ENCODE assay signal across 8 cellular contexts in genomic region chr17:27332052-27332403, GRCh38. TPM values are rescaled to one million over a fixed set of nuclear protein-coding genes. Genes with fewer than 3 reads are reported as not detected.
A peak's percentile ranks its signal among the peaks of the same experiment; 100 is the strongest.
DNase-seq lines count a peak whose midpoint lies in the region; ATAC-seq and TF ChIP-seq lines count a peak whose summit lies in the region.

No MANE protein-coding gene starts in this region.

- H3K36me3 ChIP-seq in CD8-positive, alpha-beta T cell (ENCODE audit: insufficient read depth, low read length), result no peaks in the 10 kb centered on the region
- H3K36me3 ChIP-seq in OCI-LY7 (ENCODE audit: insufficient read depth, low read length), result no peaks in the 10 kb centered on the region

- no peak for ATAC-seq in CD8-positive, alpha-beta T cell
- no peak for ATAC-seq in effector memory CD8-positive, alpha-beta T cell (replicated peaks)

- no TSS peak for BruUV-seq in OCI-LY7 (replicated peaks; lab: Mats Ljungman, UMichigan)

- no peaks in the 10 kb centered on the region for H3K9me3 Mint-ChIP-seq in CD8-positive, alpha-beta T cell
- no peaks in the 10 kb centered on the region for H3K9me3 Mint-ChIP-seq in effector memory CD8-positive, alpha-beta T cell
- H3K9me3 Mint-ChIP-seq in osteocyte (ENCODE audit: unreplicated experiment), result no peaks in the 10 kb centered on the region

- H2AFZ ChIP-seq in OCI-LY7 (ENCODE audit: low read length), result peak overlapping the region; percentile 93; the same call in 1 of the 2 replicates

- H3K9me3 ChIP-seq in CD8-positive, alpha-beta T cell (ENCODE audit: low read length), result no peaks in the 10 kb centered on the region
- H3K9me3 ChIP-seq in OCI-LY7 (ENCODE audit: low read length), result no peaks in the 10 kb centered on the region

- H3K79me2 ChIP-seq in OCI-LY7 (ENCODE audit: insufficient read depth, low read depth, low read length), result no peaks in the 10 kb centered on the region

- peak overlapping the region; percentile 79 for H3K4me3 Mint-ChIP-seq in CD8-positive, alpha-beta T cell
- peak overlapping the region; percentile 81 to 82 for H3K4me3 Mint-ChIP-seq in effector memory CD8-positive, alpha-beta T cell
- H3K4me3 Mint-ChIP-seq in osteocyte (ENCODE audit: unreplicated experiment), result peak overlapping the region; percentile 69

- POLR2A ChIA-PET in CD8-positive, alpha-beta T cell (lab: Charles Lee), result interaction anchor here (1.6 kb wide), 1 partner anchor 37 kb away, joined by 9 read pairs; the partner anchor contains the start of gene WSB1
- POLR2A ChIA-PET in OCI-LY7 (lab: Charles Lee), result interaction anchor here (0.7 kb wide), 1 partner anchor 96 kb away, joined by 3 read pairs; no protein-coding TSS in a partner anchor

- H3K36me3 Mint-ChIP-seq in CD8-positive, alpha-beta T cell, result no peaks in the 10 kb centered on the region
- H3K36me3 Mint-ChIP-seq in effector memory CD8-positive, alpha-beta T cell (ENCODE audit: insufficient read depth), result no peaks in the 10 kb centered on the region
- H3K36me3 Mint-ChIP-seq in osteocyte (ENCODE audit: unreplicated experiment), result no peaks in the 10 kb centered on the region

- H3K4me3 ChIP-seq in CD8-positive, alpha-beta T cell (ENCODE audit: low read depth, low read length), result no peak overlapping the region
- H3K4me3 ChIP-seq in OCI-LY7 (ENCODE audit: low read depth, low read length, poor library complexity, severe bottlenecking), result no peak overlapping the region

- no peaks in the 10 kb centered on the region for H4K20me1 ChIP-seq in OCI-LY7 (ENCODE audit: insufficient read depth, low read length)

- no peak for TF ChIP-seq CTCF in CD8-positive, alpha-beta T cell (IDR thresholded peaks at IDR 0.05)
- TF ChIP-seq CTCF in OCI-LY7 (conservative IDR thresholded peaks at IDR 0.05; ENCODE audit: low read length) (no peak), osteocyte (IDR thresholded peaks at IDR 0.05) (no peak)

- no peaks in the 10 kb centered on the region for H3K27me3 Mint-ChIP-seq in CD8-positive, alpha-beta T cell (ENCODE audit: low read depth)
- no peaks in the 10 kb centered on the region for H3K27me3 Mint-ChIP-seq in effector memory CD8-positive, alpha-beta T cell
- H3K27me3 Mint-ChIP-seq in osteocyte (ENCODE audit: unreplicated experiment), result no peaks in the 10 kb centered on the region

- H3K4me1 ChIP-seq in CD8-positive, alpha-beta T cell (ENCODE audit: insufficient read depth, low read length), result peaks cover 13% of the 10 kb centered on the region
- peaks cover 15% of the 10 kb centered on the region for H3K4me1 ChIP-seq in OCI-LY7 (ENCODE audit: insufficient read depth, low read length, poor library complexity, severe bottlenecking)

- no peak for DNase-seq in CD8-positive, alpha-beta T cell
- DNase-seq in OCI-LY7 (ENCODE audit: low spot score) (no peak), osteocyte (ENCODE audit: extremely low spot score, unreplicated experiment) (no peak), activated gamma-delta T cell treated with Interleukin-2 at 50 U/mL for 16 hours (no peak), globus pallidus (ENCODE audit: low spot score) (no peak), HCEC 1CT (no peak)
- no peak for DNase-seq in effector memory CD8-positive, alpha-beta T cell
- no peak for DNase-seq in activated CD8-positive, alpha-beta memory T cell treated with anti-CD3 and anti-CD28 coated beads for 24 hours

- peak overlapping the region; percentile 74; the same call in 1 of the 2 replicates for H3K4me2 ChIP-seq in OCI-LY7 (ENCODE audit: low read length)

- H3K27me3 ChIP-seq in CD8-positive, alpha-beta T cell (ENCODE audit: insufficient read depth, low read length), result no peaks in the 10 kb centered on the region

- CTCF ChIA-PET in CD8-positive, alpha-beta T cell (lab: Charles Lee), result interaction anchor here (2.5 to 6.6 kb wide), 2 partner anchors 96 to 270 kb away, joined by 24 to 108 read pairs; no protein-coding TSS in a partner anchor
- CTCF ChIA-PET in OCI-LY7 (lab: Charles Lee; ENCODE audit: unreplicated experiment), result no interaction called here

- H3K27ac ChIP-seq in CD8-positive, alpha-beta T cell (ENCODE audit: low read depth, low read length), result no peak overlapping the region
- no peak overlapping the region for H3K27ac ChIP-seq in OCI-LY7 (ENCODE audit: low read depth, low read length, poor library complexity, severe bottlenecking)

- H3K27ac Mint-ChIP-seq in CD8-positive, alpha-beta T cell, result peak overlapping the region; percentile 88
- peak overlapping the region; percentile 94 to 96 for H3K27ac Mint-ChIP-seq in effector memory CD8-positive, alpha-beta T cell
- peak overlapping the region; percentile 86 for H3K27ac Mint-ChIP-seq in osteocyte (ENCODE audit: unreplicated experiment)

- intact Hi-C loops in CD8-positive, alpha-beta T cell (cut with DNase I, micrococcal nuclease), result loop anchor here (1.0 to 5.0 kb wide), 3 partner anchors 38 to 270 kb away; partner anchors contain the start of gene WSB1 (in 1 of the 2)
- intact Hi-C loops in OCI-LY7 (cut with micrococcal nuclease; ENCODE audit: unreplicated experiment), result loop anchor here (1.0 kb wide), 2 partner anchors 87 to 96 kb away; no protein-coding TSS in a partner anchor

- H3K4me1 Mint-ChIP-seq in CD8-positive, alpha-beta T cell (ENCODE audit: low read depth), result peaks cover 16% of the 10 kb centered on the region
- H3K4me1 Mint-ChIP-seq in effector memory CD8-positive, alpha-beta T cell (ENCODE audit: low read depth in 2 of 2), result peaks cover 16 to 21% of the 10 kb centered on the region in 2 donors
- H3K4me1 Mint-ChIP-seq in osteocyte (ENCODE audit: unreplicated experiment), result peaks cover 30% of the 10 kb centered on the region

- no peaks in the 10 kb centered on the region for H3K9me2 ChIP-seq in OCI-LY7 (ENCODE audit: insufficient read depth, low read length)

RNA-seq across cellular contexts. Expression of gene WSB1, which starts 38.1 kb away (rescaled TPM):
- total RNA-seq in CD8-positive, alpha-beta T cell, result 10 to 100 TPM; 89.0 to 91.1 TPM
- 86.0 and 118 TPM in 2 replicates for total RNA-seq in OCI-LY7 (2014; rRNA removed; shearing (Covaris generic))
- total RNA-seq in OCI-LY7 (2022) (115 and 118 TPM in 2 replicates), osteocyte (168 and 179 TPM in 2 replicates)
